Comparison of ENCODE assay signal across 18 cellular contexts in the genomic region with DNA sequence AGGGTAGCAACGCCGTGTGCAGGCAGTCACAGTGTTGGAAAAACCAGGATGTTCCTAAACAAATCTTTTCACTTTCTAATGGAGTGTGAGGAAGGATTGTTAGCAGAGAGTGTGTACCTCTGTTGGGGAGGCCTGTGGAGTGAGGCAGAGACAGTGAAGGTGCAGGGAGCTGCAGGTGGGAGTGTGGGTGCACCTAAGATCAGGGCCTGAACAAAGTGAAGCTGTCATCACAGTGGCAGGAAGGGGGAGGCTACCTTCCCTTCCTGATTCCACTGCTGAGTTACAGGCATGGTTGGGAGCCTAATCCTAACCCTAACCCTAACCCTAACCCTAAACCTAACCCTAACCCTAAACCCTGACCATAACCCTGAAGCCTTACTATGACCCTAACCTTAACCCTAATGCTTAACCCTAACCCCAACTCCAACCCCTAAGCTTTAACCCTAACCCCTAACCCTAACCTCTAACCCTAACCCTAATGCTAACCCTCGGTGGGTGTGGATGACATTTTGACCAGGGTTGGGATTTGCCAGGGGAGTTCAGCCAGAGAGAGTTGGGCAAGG.
DNase-seq lines count a peak whose midpoint lies in the region; ATAC-seq, FAIRE-seq and TF ChIP-seq lines count a peak whose summit lies in the region.
"Had no signal": no experiment of that assay in that cellular context is flagged by ENCODE, and none has a peak within 500 bp of the region (broad histone marks: within the 10 kb centered on the region; RNA-seq: fewer than 3 reads in every experiment).

No MANE protein-coding gene starts in this region.

- peak overlapping the region; percentile 2 for H3K27ac Mint-ChIP-seq in activated naive CD8-positive, alpha-beta T cell
- H3K27ac Mint-ChIP-seq in activated naive CD8-positive, alpha-beta T cell treated with anti-CD3 and anti-CD28 coated beads for 36 hours, result no peak overlapping the region
- H3K27ac Mint-ChIP-seq in activated CD8-positive, alpha-beta T cell treated with anti-CD3 and anti-CD28 coated beads for 36 hours, result peak overlapping the region; percentile 28
- H3K27ac Mint-ChIP-seq in endothelial cell (ENCODE audit: unreplicated experiment), result peak overlapping the region; percentile 39

- CTCF ChIA-PET in activated CD8-positive, alpha-beta T cell treated with anti-CD3 and anti-CD28 coated beads for 36 hours (lab: Charles Lee), result no interaction called here

- no peak for DNase-seq in activated naive CD8-positive, alpha-beta T cell treated with anti-CD3 and anti-CD28 coated beads for 36 hours
- no peak for DNase-seq in activated CD8-positive, alpha-beta T cell treated with anti-CD3 and anti-CD28 coated beads for 36 hours
- DNase-seq in endothelial cell (ENCODE audit: low spot score) (no peak), urothelium cell line (ENCODE audit: low spot score) (no peak), medulla oblongata (ENCODE audit: extremely low spot score) (no peak)
- DNase-seq: activated CD4-positive, alpha-beta T cell treated with anti-CD3 and anti-CD28 coated beads for 48 hours; activated gamma-delta T cell treated with Interleukin-2 at 50 U/mL for 16 hours; kidney glomerular epithelial cell; midbrain; MM.1S; NCI-H82; PC-3; retina; upper lobe of left lung had no signal

- H3K27me3 Mint-ChIP-seq in activated naive CD8-positive, alpha-beta T cell, result no peaks in the 10 kb centered on the region
- H3K27me3 Mint-ChIP-seq in activated naive CD8-positive, alpha-beta T cell treated with anti-CD3 and anti-CD28 coated beads for 36 hours, result no peaks in the 10 kb centered on the region
- no peaks in the 10 kb centered on the region for H3K27me3 Mint-ChIP-seq in activated CD8-positive, alpha-beta T cell treated with anti-CD3 and anti-CD28 coated beads for 36 hours
- H3K27me3 Mint-ChIP-seq in endothelial cell (ENCODE audit: unreplicated experiment), result no peaks in the 10 kb centered on the region

- peak; percentile 89 for FAIRE-seq in urothelium cell line (lab: Jason Lieb, UNC)
- FAIRE-seq: endometrium, GM18507 had no signal

- TF ChIP-seq CTCF in activated CD8-positive, alpha-beta T cell treated with anti-CD3 and anti-CD28 coated beads for 36 hours (IDR thresholded peaks at IDR 0.05), result no peak
- no peak for TF ChIP-seq CTCF in endothelial cell (IDR thresholded peaks at IDR 0.05; ENCODE audit: unreplicated experiment)

- POLR2A ChIA-PET in activated CD8-positive, alpha-beta T cell treated with anti-CD3 and anti-CD28 coated beads for 36 hours (lab: Charles Lee), result no interaction called here

- no peak for ATAC-seq in activated CD8-positive, alpha-beta T cell treated with anti-CD3 and anti-CD28 coated beads for 36 hours
- ATAC-seq in HG03457 (IDR thresholded peaks at IDR 0.05; ENCODE audit: unreplicated experiment), result no peak
- ATAC-seq: PC-3 had no signal

- H3K9me3 Mint-ChIP-seq in activated naive CD8-positive, alpha-beta T cell (ENCODE audit: low read depth), result no peaks in the 10 kb centered on the region
- H3K9me3 Mint-ChIP-seq in activated naive CD8-positive, alpha-beta T cell treated with anti-CD3 and anti-CD28 coated beads for 36 hours, result peaks cover 1% of the 10 kb centered on the region
- no peaks in the 10 kb centered on the region for H3K9me3 Mint-ChIP-seq in activated CD8-positive, alpha-beta T cell treated with anti-CD3 and anti-CD28 coated beads for 36 hours
- no peaks in the 10 kb centered on the region for H3K9me3 Mint-ChIP-seq in endothelial cell (ENCODE audit: unreplicated experiment)

- H3K4me1 Mint-ChIP-seq in activated naive CD8-positive, alpha-beta T cell (ENCODE audit: low read depth), result peaks cover 47% of the 10 kb centered on the region
- H3K4me1 Mint-ChIP-seq in activated naive CD8-positive, alpha-beta T cell treated with anti-CD3 and anti-CD28 coated beads for 36 hours, result peaks cover 27% of the 10 kb centered on the region
- peaks cover 51% of the 10 kb centered on the region for H3K4me1 Mint-ChIP-seq in activated CD8-positive, alpha-beta T cell treated with anti-CD3 and anti-CD28 coated beads for 36 hours (ENCODE audit: low read depth)
- peaks cover 23% of the 10 kb centered on the region for H3K4me1 Mint-ChIP-seq in endothelial cell (ENCODE audit: unreplicated experiment)

- no peaks in the 10 kb centered on the region for H3K36me3 Mint-ChIP-seq in activated naive CD8-positive, alpha-beta T cell
- no peaks in the 10 kb centered on the region for H3K36me3 Mint-ChIP-seq in activated naive CD8-positive, alpha-beta T cell treated with anti-CD3 and anti-CD28 coated beads for 36 hours
- H3K36me3 Mint-ChIP-seq in activated CD8-positive, alpha-beta T cell treated with anti-CD3 and anti-CD28 coated beads for 36 hours (ENCODE audit: low read depth), result no peaks in the 10 kb centered on the region
- H3K36me3 Mint-ChIP-seq in endothelial cell (ENCODE audit: low read depth, unreplicated experiment), result peaks cover 3% of the 10 kb centered on the region

- intact Hi-C loops in activated CD8-positive, alpha-beta T cell treated with anti-CD3 and anti-CD28 coated beads for 36 hours (cut with micrococcal nuclease), result no loop called here

- no peak overlapping the region for H3K4me3 Mint-ChIP-seq in activated naive CD8-positive, alpha-beta T cell
- H3K4me3 Mint-ChIP-seq in activated naive CD8-positive, alpha-beta T cell treated with anti-CD3 and anti-CD28 coated beads for 36 hours, result no peak overlapping the region
- H3K4me3 Mint-ChIP-seq in activated CD8-positive, alpha-beta T cell treated with anti-CD3 and anti-CD28 coated beads for 36 hours, result no peak overlapping the region
- H3K4me3 Mint-ChIP-seq in endothelial cell (ENCODE audit: unreplicated experiment), result no peak overlapping the region
